In genomic region chr20:49252556-49253350, GRCh38 we compare ENCODE assay signal across 17 cellular contexts. TPM values are rescaled to one million over a fixed set of nuclear protein-coding genes. Genes with fewer than 3 reads are reported as not detected.
DNase-seq lines count a peak whose midpoint lies in the region; ATAC-seq, FAIRE-seq and TF ChIP-seq lines count a peak whose summit lies in the region.
"Had no signal": no experiment of that assay in that cellular context is flagged by ENCODE, and none has a peak within 500 bp of the region (broad histone marks: within the 10 kb centered on the region; RNA-seq: fewer than 3 reads in every experiment).

No MANE protein-coding gene starts in this region.

- no peaks in the 10 kb centered on the region for H3K27me3 Mint-ChIP-seq in memory B cell
- H3K27me3 Mint-ChIP-seq: IgD-negative memory B cell had no signal

- H3K9me3 Mint-ChIP-seq in memory B cell = no peaks in the 10 kb centered on the region
- H3K9me3 Mint-ChIP-seq: CD8-positive, alpha-beta memory T cell; IgD-negative memory B cell had no signal

- no peaks in the 10 kb centered on the region for H3K4me1 ChIP-seq in small intestine (ENCODE audit: control insufficient read depth in 2 of 2, insufficient read depth in 1 of 2, low read depth in 1 of 2, low read length in 1 of 2)

- peak overlapping the region; percentile 38 for H3K27ac Mint-ChIP-seq in memory B cell

- H3K27me3 ChIP-seq in small intestine (ENCODE audit: control insufficient read depth in 2 of 2, insufficient read depth in 2 of 2, low read length in 2 of 2) = no peaks in the 10 kb centered on the region
- H3K27me3 ChIP-seq: BLaER1 had no signal

- no peak overlapping the region for H3K27ac ChIP-seq in small intestine (ENCODE audit: low read depth in 1 of 2, low read length in 1 of 2)
- H3K27ac ChIP-seq: BLaER1 had no signal

- H3K4me3 Mint-ChIP-seq in memory B cell = no peak overlapping the region
- H3K4me3 Mint-ChIP-seq: CD8-positive, alpha-beta memory T cell; IgD-negative memory B cell had no signal

- no peaks in the 10 kb centered on the region for H3K9me3 ChIP-seq in small intestine (ENCODE audit: control insufficient read depth, low read depth)
- H3K9me3 ChIP-seq: BLaER1 had no signal

- no peaks in the 10 kb centered on the region for H3K4me1 Mint-ChIP-seq in memory B cell
- H3K4me1 Mint-ChIP-seq: CD8-positive, alpha-beta memory T cell; IgD-negative memory B cell had no signal

- H3K36me3 ChIP-seq in small intestine (ENCODE audit: control insufficient read depth in 2 of 2, insufficient read depth in 2 of 2, low read length in 2 of 2) = peaks cover 45 to 46% of the 10 kb centered on the region in 2 donors

- no peak overlapping the region for H3K4me3 ChIP-seq in small intestine (ENCODE audit: low read depth in 1 of 2, low read length in 2 of 2)
- H3K4me3 ChIP-seq: BLaER1 had no signal

- ATAC-seq in memory B cell (ENCODE audit: low read depth) = no peak
- ATAC-seq: PC-3 had no signal

- no peak for FAIRE-seq in small intestine (lab: Jason Lieb, UNC)
- FAIRE-seq: G401.6 had no signal

- no peak for TF ChIP-seq RAD21 in Ishikawa (IDR thresholded peaks at IDR 0.05; ENCODE audit: low read depth)

- 76 to 83% (median 78%) methylated on average over 6 of the region's 6 CpGs for WGBS in small intestine, 3 donors

- TF ChIP-seq EP300 in Ishikawa (IDR thresholded peaks at IDR 0.05; ENCODE audit: borderline replicate concordance) = no peak

- peaks cover 50% of the 10 kb centered on the region for H3K36me3 Mint-ChIP-seq in memory B cell

- DNase-seq in activated CD8-positive, alpha-beta memory T cell treated with anti-CD3 and anti-CD28 coated beads, Interleukin-2, amount 50 U/mL, for 48 hours = peak; percentile 28
- DNase-seq in activated CD8-positive, alpha-beta memory T cell treated with anti-CD3 and anti-CD28 coated beads for 24 hours = no peak
- DNase-seq in NCI-H69 (lab: John Stamatoyannopoulos, UW) (peak; percentile 1), memory B cell (ENCODE audit: low spot score in 2 of 2) (no peak), GM19238 (ENCODE audit: insufficient read length, low spot score) (no peak), small intestine (no peak), activated gamma-delta T cell (lab: John Stamatoyannopoulos, UW) (no peak)
- DNase-seq: CD8-positive, alpha-beta memory T cell; DND-41; HCEC 1CT; NCI-H1105; NCI-H187; PC-3 had no signal

TF ChIP-seq in Ishikawa, 13 proteins besides CTCF, POLR2A, EP300 and RAD21:
- no peak for TF ChIP-seq FOXM1 (IDR thresholded peaks at IDR 0.05; ENCODE audit: borderline replicate concordance, low read depth)
- peak; percentile 34; the same call in 1 of the 2 replicates for TF ChIP-seq NFIC (IDR thresholded peaks at IDR 0.05)

RNA-seq across cellular contexts. Expression of gene ZNFX1, which starts 25.1 kb away (rescaled TPM):
- 10 to 100 TPM in 2 of 3 donors, 1 to 10 TPM in 1; 9.9 to 13.4 (median 11.9) TPM for polyA plus RNA-seq in small intestine

RNA-seq across cellular contexts. Expression of gene DDX27, which starts 33.5 kb away (rescaled TPM):
- polyA plus RNA-seq in small intestine = 10 to 100 TPM; 32.0 to 36.6 (median 33.2) TPM

Comparison
In these comparisons a context has a peak if more than half of its experiments do, and no peak if none do; other contexts are left out.
1. DNase-seq: peak in activated CD8-positive, alpha-beta memory T cell treated with anti-CD3 and anti-CD28 coated beads, Interleukin-2, amount 50 U/mL, for 48 hours (single experiment) and NCI-H69 (single experiment); none in activated CD8-positive, alpha-beta memory T cell treated with anti-CD3 and anti-CD28 coated beads for 24 hours (single experiment), memory B cell (0 of 2), GM19238 (single experiment), small intestine (single experiment) and activated gamma-delta T cell (single experiment).